Comparison of ENCODE assay signal across 16 cellular contexts in genomic region chr6:158634695-158635426, GRCh38. TPM values are rescaled to one million over a fixed set of nuclear protein-coding genes. Genes with fewer than 3 reads are reported as not detected.
DNase-seq lines count a peak whose midpoint lies in the region; ATAC-seq and TF ChIP-seq lines count a peak whose summit lies in the region.
"Had no signal": no experiment of that assay in that cellular context is flagged by ENCODE, and none has a peak within 500 bp of the region (broad histone marks: within the 10 kb centered on the region; RNA-seq: fewer than 3 reads in every experiment).

No MANE protein-coding gene starts in this region.

- H3K4me3 ChIP-seq in Jurkat, Clone E6-1 (ENCODE audit: low read length) = no peak overlapping the region
- H3K4me3 ChIP-seq in neutrophil (ENCODE audit: low read depth in 1 of 2, low read length in 1 of 2) = no peak overlapping the region
- H3K4me3 ChIP-seq: mucosa of descending colon had no signal

- POLR2A ChIA-PET in activated CD4-positive, alpha-beta T cell treated with anti-CD3 and anti-CD28 coated beads for 36 hours (lab: Charles Lee) = interaction anchor here (0.5 kb wide), 1 partner anchor 67 kb away, joined by 3 read pairs; no protein-coding TSS in a partner anchor

- no peak for TF ChIP-seq CTCF in neutrophil (IDR thresholded peaks at IDR 0.05)

- peak overlapping the region; percentile 72 for H3K27ac Mint-ChIP-seq in activated CD4-positive, alpha-beta T cell treated with anti-CD3 and anti-CD28 coated beads for 36 hours
- H3K27ac Mint-ChIP-seq in activated naive CD8-positive, alpha-beta T cell = peak overlapping the region; percentile 85
- H3K27ac Mint-ChIP-seq: dendritic cell treated with granulocyte-macrophage colony-stimulating factor and Interleukin-4, amounts not matched to agents 40 ng/mL and 50 ng/mL, for 4 days; progenitor cell of endocrine pancreas had no signal

- peaks cover 74% of the 10 kb centered on the region for H3K36me3 Mint-ChIP-seq in activated CD4-positive, alpha-beta T cell treated with anti-CD3 and anti-CD28 coated beads for 36 hours (ENCODE audit: low read depth)
- peaks cover 14% of the 10 kb centered on the region for H3K36me3 Mint-ChIP-seq in activated naive CD8-positive, alpha-beta T cell

- peaks cover 0 to 10% of the 10 kb centered on the region in 2 experiments for H3K4me1 ChIP-seq in neutrophil (ENCODE audit: control insufficient read depth in 1 of 2, insufficient read depth in 1 of 2, low read depth in 1 of 2, low read length in 1 of 2)

- CTCF ChIA-PET in activated CD4-positive, alpha-beta T cell treated with anti-CD3 and anti-CD28 coated beads for 36 hours (lab: Charles Lee) = interaction anchor here (0.8 to 1.2 kb wide), 2 partner anchors 33 to 56 kb away, joined by 4 read pairs; no protein-coding TSS in a partner anchor

- peak overlapping the region; percentile 40 for H3K27ac ChIP-seq in neutrophil

- intact Hi-C loops in activated CD4-positive, alpha-beta T cell treated with anti-CD3 and anti-CD28 coated beads for 36 hours (cut with DNase I, micrococcal nuclease) = loop anchor here in 1 of 2 experiments (1.0 to 5.0 kb wide), 2 partner anchors 8 to 37 kb away; no protein-coding TSS in a partner anchor

- no peaks in the 10 kb centered on the region for H3K27me3 Mint-ChIP-seq in activated CD4-positive, alpha-beta T cell treated with anti-CD3 and anti-CD28 coated beads for 36 hours
- no peaks in the 10 kb centered on the region for H3K27me3 Mint-ChIP-seq in activated naive CD8-positive, alpha-beta T cell
- H3K27me3 Mint-ChIP-seq: dendritic cell treated with granulocyte-macrophage colony-stimulating factor and Interleukin-4, amounts not matched to agents 40 ng/mL and 50 ng/mL, for 4 days; progenitor cell of endocrine pancreas had no signal

- H3K36me3 ChIP-seq in neutrophil = peaks cover 94% of the 10 kb centered on the region

- H3K9me3 ChIP-seq in neutrophil = no peaks in the 10 kb centered on the region
- H3K9me3 ChIP-seq: mucosa of descending colon had no signal

- H3K27me3 ChIP-seq in neutrophil = no peaks in the 10 kb centered on the region

- no peak overlapping the region for H3K4me3 Mint-ChIP-seq in activated CD4-positive, alpha-beta T cell treated with anti-CD3 and anti-CD28 coated beads for 36 hours
- peak overlapping the region; percentile 60 for H3K4me3 Mint-ChIP-seq in activated naive CD8-positive, alpha-beta T cell
- H3K4me3 Mint-ChIP-seq: dendritic cell treated with granulocyte-macrophage colony-stimulating factor and Interleukin-4, amounts not matched to agents 40 ng/mL and 50 ng/mL, for 4 days had no signal

- peaks cover 70% of the 10 kb centered on the region for H3K4me1 Mint-ChIP-seq in activated CD4-positive, alpha-beta T cell treated with anti-CD3 and anti-CD28 coated beads for 36 hours
- H3K4me1 Mint-ChIP-seq in activated naive CD8-positive, alpha-beta T cell (ENCODE audit: low read depth) = peaks cover 65% of the 10 kb centered on the region

- no peaks in the 10 kb centered on the region for H3K9me3 Mint-ChIP-seq in activated CD4-positive, alpha-beta T cell treated with anti-CD3 and anti-CD28 coated beads for 36 hours (ENCODE audit: low read depth)
- no peaks in the 10 kb centered on the region for H3K9me3 Mint-ChIP-seq in activated naive CD8-positive, alpha-beta T cell (ENCODE audit: low read depth)
- H3K9me3 Mint-ChIP-seq: dendritic cell treated with granulocyte-macrophage colony-stimulating factor and Interleukin-4, amounts not matched to agents 40 ng/mL and 50 ng/mL, for 4 days had no signal

- no peak for DNase-seq in activated CD4-positive, alpha-beta T cell treated with anti-CD3 and anti-CD28 coated beads for 36 hours
- no peak for DNase-seq in activated CD4-positive, alpha-beta T cell treated with anti-CD3 and anti-CD28 coated beads for 48 hours
- DNase-seq in Jurkat, Clone E6-1 (ENCODE audit: low read depth, low spot score) = peak; percentile 67
- DNase-seq in SW480 (ENCODE audit: low spot score) (no peak), AML-193 (lab: John Stamatoyannopoulos, UW) (no peak), RPMI8226 (no peak)
- DNase-seq: Calu3, GDM1, NCI-H146, NCI-H446 treated with DMSO at 0.1 percent for 48 hours had no signal

- no peak for ATAC-seq in activated CD4-positive, alpha-beta T cell treated with anti-CD3 and anti-CD28 coated beads for 36 hours
- ATAC-seq: esophagus mucosa, mucosa of descending colon had no signal

RNA-seq across cellular contexts. Expression of gene DYNLT1, which starts 9.7 kb away (rescaled TPM):
- total RNA-seq in activated CD4-positive, alpha-beta T cell treated with anti-CD3 and anti-CD28 coated beads for 36 hours = 100 to 1,000 TPM; 116 to 118 TPM
- polyA plus RNA-seq in Jurkat, Clone E6-1 (2012; ENCODE audit: insufficient read depth, insufficient read length) = 55.8 TPM

RNA-seq across cellular contexts. Expression of gene SYTL3, which starts 15.0 kb away (rescaled TPM):
- total RNA-seq in activated CD4-positive, alpha-beta T cell treated with anti-CD3 and anti-CD28 coated beads for 36 hours = 100 to 1,000 TPM; 163 to 180 TPM
- not detected for polyA plus RNA-seq in Jurkat, Clone E6-1 (2012; ENCODE audit: insufficient read depth, insufficient read length)
